21 cellular contexts compared by ENCODE assay signal in genomic region chr9:959914-960313, GRCh38. TPM values are rescaled to one million over a fixed set of nuclear protein-coding genes. Genes with fewer than 3 reads are reported as not detected.
DNase-seq lines count a peak whose midpoint lies in the region; ATAC-seq and TF ChIP-seq lines count a peak whose summit lies in the region.
"Had no signal": no experiment of that assay in that cellular context is flagged by ENCODE, and none has a peak within 500 bp of the region (broad histone marks: within the 10 kb centered on the region; RNA-seq: fewer than 3 reads in every experiment).

No MANE protein-coding gene starts in this region.

- no peak for ATAC-seq in PC-3
- no peak for ATAC-seq in activated CD4-positive, alpha-beta T cell treated with anti-CD3 and anti-CD28 coated beads for 36 hours

- no peaks in the 10 kb centered on the region for H4K20me1 ChIP-seq in PC-3 (ENCODE audit: low read length)

- no peaks in the 10 kb centered on the region for H3K79me2 ChIP-seq in PC-3 (ENCODE audit: low read length)

- no TSS peak for BruUV-seq in PC-3 (replicated peaks; lab: Mats Ljungman, UMichigan)

- POLR2A ChIA-PET in PC-3 (lab: Charles Lee; ENCODE audit: unreplicated experiment), result no interaction called here
- POLR2A ChIA-PET in activated CD4-positive, alpha-beta T cell treated with anti-CD3 and anti-CD28 coated beads for 36 hours (lab: Charles Lee), result no interaction called here

- intact Hi-C loops in PC-3 (cut with micrococcal nuclease), result no loop called here
- intact Hi-C loops in activated CD4-positive, alpha-beta T cell treated with anti-CD3 and anti-CD28 coated beads for 36 hours (cut with DNase I, micrococcal nuclease), result no loop called here

- no peak overlapping the region for H3K27ac ChIP-seq in PC-3 (ENCODE audit: low read length)
- H3K27ac ChIP-seq: C4-2B, SJSA1 had no signal

- H3K27me3 Mint-ChIP-seq in activated CD4-positive, alpha-beta T cell treated with anti-CD3 and anti-CD28 coated beads for 36 hours, result peaks cover 32% of the 10 kb centered on the region
- peaks cover 4% of the 10 kb centered on the region for H3K27me3 Mint-ChIP-seq in glutamatergic neuron (ENCODE audit: unreplicated experiment)

- H3K4me1 ChIP-seq in PC-3 (ENCODE audit: insufficient read depth, low read length), result 0 out of 2 replicates have a peak, but pooled peaks cover 4% of the 10 kb centered on the region
- H3K4me1 ChIP-seq: SJSA1 had no signal

- no peaks in the 10 kb centered on the region for H3K36me3 ChIP-seq in PC-3 (ENCODE audit: low read depth, low read length)
- H3K36me3 ChIP-seq: MG63, SJSA1 had no signal

- H3K4me1 Mint-ChIP-seq in activated CD4-positive, alpha-beta T cell treated with anti-CD3 and anti-CD28 coated beads for 36 hours, result no peaks in the 10 kb centered on the region
- peaks cover 4% of the 10 kb centered on the region for H3K4me1 Mint-ChIP-seq in glutamatergic neuron (ENCODE audit: low read depth, unreplicated experiment)

- H3F3A ChIP-seq in PC-3 (ENCODE audit: low read length, unreplicated experiment), result no peaks in the 10 kb centered on the region

- H2AFZ ChIP-seq in PC-3 (ENCODE audit: low read length), result no peak overlapping the region

- no peak overlapping the region for H3K4me3 Mint-ChIP-seq in activated CD4-positive, alpha-beta T cell treated with anti-CD3 and anti-CD28 coated beads for 36 hours
- H3K4me3 Mint-ChIP-seq in glutamatergic neuron (ENCODE audit: unreplicated experiment), result no peak overlapping the region

- peaks cover 32% of the 10 kb centered on the region; the same call in 1 of the 2 replicates for H3K27me3 ChIP-seq in PC-3 (ENCODE audit: low read length)
- H3K27me3 ChIP-seq: MG63, SJSA1 had no signal

- H3K4me2 ChIP-seq in PC-3 (ENCODE audit: low read length), result 0 out of 2 replicates have a peak overlapping the region, but pooled peaks have one; percentile 22

- H3K36me3 Mint-ChIP-seq in activated CD4-positive, alpha-beta T cell treated with anti-CD3 and anti-CD28 coated beads for 36 hours (ENCODE audit: low read depth), result no peaks in the 10 kb centered on the region
- H3K36me3 Mint-ChIP-seq in glutamatergic neuron (ENCODE audit: unreplicated experiment), result no peaks in the 10 kb centered on the region

- CTCF ChIA-PET in PC-3 (lab: Charles Lee), result interaction anchor here (0.5 kb wide), 1 partner anchor 22 kb away, joined by 3 read pairs; no protein-coding TSS in a partner anchor
- CTCF ChIA-PET in activated CD4-positive, alpha-beta T cell treated with anti-CD3 and anti-CD28 coated beads for 36 hours (lab: Charles Lee), result no interaction called here

- H3K27ac Mint-ChIP-seq in activated CD4-positive, alpha-beta T cell treated with anti-CD3 and anti-CD28 coated beads for 36 hours, result no peak overlapping the region
- H3K27ac Mint-ChIP-seq in glutamatergic neuron (ENCODE audit: unreplicated experiment), result no peak overlapping the region

- no peaks in the 10 kb centered on the region for H3K9me3 ChIP-seq in PC-3 (ENCODE audit: low read length)
- H3K9me3 ChIP-seq: MG63, SJSA1 had no signal

- TF ChIP-seq CTCF in PC-3 (conservative IDR thresholded peaks at IDR 0.05; ENCODE audit: low read depth, low read length), result no peak
- TF ChIP-seq CTCF in glutamatergic neuron (IDR thresholded peaks at IDR 0.05; ENCODE audit: partially characterized antibody, unreplicated experiment), result no peak

- no peak overlapping the region for H3K9ac ChIP-seq in PC-3 (ENCODE audit: low read length)

- DNase-seq in DMS53 treated with DMSO at 0.1 percent for 48 hours (lab: John Stamatoyannopoulos, UW; ENCODE audit: unreplicated experiment) (peak; percentile 3), NCI-H2029 treated with DMSO at 0.1 percent for 48 hours (lab: John Stamatoyannopoulos, UW) (peak; percentile 51), PC-3 (peak; percentile 68), mucosa of gallbladder (ENCODE audit: low spot score) (peak; percentile 46), hippocampal formation (lab: John Stamatoyannopoulos, UW) (no peak), glutamatergic neuron (no peak)
- DNase-seq in activated CD4-positive, alpha-beta T cell treated with anti-CD3 and anti-CD28 coated beads for 36 hours, result no peak
- DNase-seq: DMS79, H7, Karpas-422, MG63, NCI-H1092, NCI-H2081 treated with DMSO at 0.1 percent for 48 hours, NCI-H226, NCI-H510A treated with DMSO at 0.1 percent for 48 hours, NCI-H774, OCI-M1 had no signal

- no peak overlapping the region for H3K4me3 ChIP-seq in PC-3 (ENCODE audit: low read length)
- H3K4me3 ChIP-seq: MG63, SJSA1 had no signal

- H3K9me3 Mint-ChIP-seq in activated CD4-positive, alpha-beta T cell treated with anti-CD3 and anti-CD28 coated beads for 36 hours (ENCODE audit: low read depth), result no peaks in the 10 kb centered on the region
- H3K9me3 Mint-ChIP-seq in glutamatergic neuron (ENCODE audit: unreplicated experiment), result peaks cover 1% of the 10 kb centered on the region

- no peaks in the 10 kb centered on the region for H3K9me2 ChIP-seq in PC-3 (replicated peaks; ENCODE audit: low read length)

RNA-seq across cellular contexts. Expression of gene DMRT3, which starts 16.5 kb away (rescaled TPM):
- total RNA-seq in PC-3 (2014; rRNA removed), result not detected in 2 replicates
- total RNA-seq in mucosa of gallbladder, result not detected
- total RNA-seq in activated CD4-positive, alpha-beta T cell treated with anti-CD3 and anti-CD28 coated beads for 36 hours, result not detected
- total RNA-seq in glutamatergic neuron (ENCODE audit: unreplicated experiment), result 1.7 TPM
- total RNA-seq: H7; Right ventricle myocardium inferior; SJSA1; T-helper 1 cell treated with Interleukin-12 subunit alpha and Interleukin-12 subunit beta and Interleukin-4 antibody, amounts not matched to agents 30 ng/mL and 1 ng/mL, for 36 hours had no signal

Comparison
In these comparisons a context has a peak if more than half of its experiments do, and no peak if none do; other contexts are left out.
1. DNase-seq: peak in DMS53 treated with DMSO at 0.1 percent for 48 hours (single experiment), NCI-H2029 treated with DMSO at 0.1 percent for 48 hours (single experiment), PC-3 (single experiment) and mucosa of gallbladder (single experiment); none in activated CD4-positive, alpha-beta T cell treated with anti-CD3 and anti-CD28 coated beads for 36 hours (single experiment), hippocampal formation (0 of 2) and glutamatergic neuron (single experiment).